9 cellular contexts compared by ENCODE assay signal in genomic region chr1:22142315-22143064, GRCh38. TPM values are rescaled to one million over a fixed set of nuclear protein-coding genes. Genes with fewer than 3 reads are reported as not detected.
DNase-seq lines count a peak whose midpoint lies in the region; ATAC-seq and TF ChIP-seq lines count a peak whose summit lies in the region.
"Had no signal": no experiment of that assay in that cellular context is flagged by ENCODE, and none has a peak within 500 bp of the region (broad histone marks: within the 10 kb centered on the region; RNA-seq: fewer than 3 reads in every experiment).

No MANE protein-coding gene starts in this region.

- H3K4me2 ChIP-seq in OCI-LY1 (ENCODE audit: low read length) = peak overlapping the region; percentile 34; the same call in 1 of the 2 replicates

- DNase-seq in NCI-H1417 (lab: John Stamatoyannopoulos, UW) (peak; percentile 38 to 62 (median 55)), NCI-H1417 treated with DMSO at 0.1 percent for 48 hours (lab: John Stamatoyannopoulos, UW) (no peak), myocyte (ENCODE audit: low read depth) (peak; percentile 37), NCI-H1436 treated with DMSO at 0.1 percent for 48 hours (lab: John Stamatoyannopoulos, UW) (no peak)

- H3K79me2 ChIP-seq in OCI-LY1 (ENCODE audit: insufficient read depth, low read length) = no peaks in the 10 kb centered on the region

- H3K36me3 ChIP-seq in OCI-LY1 (ENCODE audit: insufficient read depth, low read length) (no peaks in the 10 kb centered on the region), endocrine pancreas (ENCODE audit: control insufficient read depth, insufficient read depth, low read length) (no peaks in the 10 kb centered on the region)

- H3F3A ChIP-seq in OCI-LY1 (ENCODE audit: insufficient read depth, low read length) = no peaks in the 10 kb centered on the region

- H3K4me3 ChIP-seq in OCI-LY1 (ENCODE audit: low read depth, low read length, poor library complexity, severe bottlenecking) (no peak overlapping the region), endocrine pancreas (ENCODE audit: control insufficient read depth, insufficient read depth, low read length) (no peak overlapping the region)

- no peak for ATAC-seq in HG03432 (IDR thresholded peaks at IDR 0.05; ENCODE audit: unreplicated experiment)
- no peak for ATAC-seq in GM21526 (IDR thresholded peaks at IDR 0.05; ENCODE audit: low FRiP score, unreplicated experiment)

- H3K27ac ChIP-seq in OCI-LY1 (ENCODE audit: low read depth, low read length, poor library complexity, severe bottlenecking) = no peak overlapping the region
- H3K27ac ChIP-seq: SK-N-MC had no signal

- 0 out of 2 replicates have a peak, but pooled peaks cover 7% of the 10 kb centered on the region for H3K27me3 ChIP-seq in OCI-LY1 (ENCODE audit: insufficient read depth, low read length)
- no peaks in the 10 kb centered on the region for H3K27me3 ChIP-seq in endocrine pancreas (ENCODE audit: control insufficient read depth, insufficient read depth, low read length)

- H3K9ac ChIP-seq in OCI-LY1 (ENCODE audit: low read length) = no peak overlapping the region
- H3K9ac ChIP-seq in endocrine pancreas (ENCODE audit: control insufficient read depth, insufficient read depth, low read length) = peak overlapping the region; percentile 67

- no peak for TF ChIP-seq CTCF in OCI-LY1 (IDR thresholded peaks at IDR 0.05; ENCODE audit: low read length)

- H3K4me1 ChIP-seq in OCI-LY1 (ENCODE audit: insufficient read depth, low read length, severe bottlenecking) (peaks cover 6% of the 10 kb centered on the region), endocrine pancreas (ENCODE audit: control insufficient read depth, insufficient read depth, low read length) (no peaks in the 10 kb centered on the region)

- H4K20me1 ChIP-seq in OCI-LY1 (ENCODE audit: insufficient read depth, low read length) = no peaks in the 10 kb centered on the region

- no peak overlapping the region for H2AFZ ChIP-seq in OCI-LY1 (ENCODE audit: low read length)

- no peaks in the 10 kb centered on the region for H3K9me2 ChIP-seq in OCI-LY1 (ENCODE audit: low read depth, low read length)

- H3K9me3 ChIP-seq in OCI-LY1 (ENCODE audit: low read length) (no peaks in the 10 kb centered on the region), endocrine pancreas (ENCODE audit: control insufficient read depth, low read length) (no peaks in the 10 kb centered on the region)

RNA-seq across cellular contexts. Expression of gene WNT4, which starts 0.4 kb away (rescaled TPM):
- total RNA-seq in myocyte = 2.8 and 6.7 TPM in 2 replicates
- polyA plus RNA-seq in myocyte (2012) = 1.0 TPM

Comparison
In these comparisons a context has a peak if more than half of its experiments do, and no peak if none do; other contexts are left out.
1. DNase-seq: peak in NCI-H1417 (3 of 3) and myocyte (single experiment); none in NCI-H1417 treated with DMSO at 0.1 percent for 48 hours (single experiment) and NCI-H1436 treated with DMSO at 0.1 percent for 48 hours (single experiment).